In genomic region chr7:76964050-76964449, GRCh38 we compare ENCODE assay signal across 6 cellular contexts.
A peak's percentile ranks its signal among the peaks of the same experiment; 100 is the strongest.
DNase-seq lines count a peak whose midpoint lies in the region; ATAC-seq, FAIRE-seq and TF ChIP-seq lines count a peak whose summit lies in the region.
"Not testable (repeated sequence)": the region's sequence is repeated elsewhere in the genome, so short reads cannot be mapped to it uniquely, and the experiment has no call there.

No MANE protein-coding gene starts in this region.

- POLR2A ChIA-PET in PC-3 (lab: Charles Lee; ENCODE audit: unreplicated experiment) = not testable (repeated sequence)

- TF ChIP-seq CTCF in PC-3 (conservative IDR thresholded peaks at IDR 0.05; ENCODE audit: low read depth, low read length); body of pancreas (IDR thresholded peaks at IDR 0.05); gastroesophageal sphincter (IDR thresholded peaks at IDR 0.05); heart right ventricle (IDR thresholded peaks at IDR 0.05); keratinocyte (optimal IDR thresholded peaks at IDR 0.05 in 1 of 3, IDR thresholded peaks at IDR 0.05 in 1 of 3, conservative IDR thresholded peaks at IDR 0.05 in 1 of 3; ENCODE audit: extremely low read depth in 1 of 3, insufficient read depth in 2 of 3, low read length in 3 of 3); pancreas (IDR thresholded peaks at IDR 0.05): not testable (repeated sequence)

- DNase-seq in PC-3; body of pancreas; heart right ventricle; keratinocyte (ENCODE audit: low read depth, low spot score); pancreas: not testable (repeated sequence)

- no CpG with 5 or more reads among the region's 8 CpGs for WGBS in body of pancreas, 2 donors
- no CpG with 5 or more reads among the region's 8 CpGs for WGBS in gastroesophageal sphincter (ENCODE audit: low coverage in 1 of 2), 2 donors
- no CpG with 5 or more reads among the region's 8 CpGs for WGBS in heart right ventricle, 2 donors
- WGBS in pancreas, 2 donors = no CpG with 5 or more reads among the region's 8 CpGs

- not testable (repeated sequence) for H3K79me2 ChIP-seq in PC-3 (ENCODE audit: low read length)
- peaks cover 14% of the 10 kb centered on the region for H3K79me2 ChIP-seq in keratinocyte (ENCODE audit: control insufficient read depth, insufficient read depth, low read length)

- BruUV-seq in PC-3 (replicated peaks; lab: Mats Ljungman, UMichigan) = TSS peak; percentile 23

- H2AFZ ChIP-seq in PC-3 (ENCODE audit: low read length); keratinocyte (ENCODE audit: control insufficient read depth, low read length): not testable (repeated sequence)

- H3K9me3 ChIP-seq in PC-3 (ENCODE audit: low read length); body of pancreas; gastroesophageal sphincter; heart right ventricle; keratinocyte (ENCODE audit: control insufficient read depth, low read depth, low read length); pancreas: not testable (repeated sequence)

- dilution Hi-C loops in keratinocyte (cut with MboI; ENCODE audit: extremely low pct_ligation_motif_present, low sequenced_read_pairs) = not testable (repeated sequence)

- H3K27ac ChIP-seq in PC-3 (ENCODE audit: low read length); gastroesophageal sphincter; heart right ventricle: not testable (repeated sequence)
- peak overlapping the region in 1 of 4 donors; percentile 64 for H3K27ac ChIP-seq in body of pancreas
- H3K27ac ChIP-seq in keratinocyte (ENCODE audit: control insufficient read depth, insufficient read depth, low read length) = peak overlapping the region; percentile 63
- peak overlapping the region in 1 of 4 donors; percentile 63 for H3K27ac ChIP-seq in pancreas

- FAIRE-seq in keratinocyte (lab: Jason Lieb, UNC) = peak; percentile 89
- not testable (repeated sequence) for FAIRE-seq in pancreas (lab: Jason Lieb, UNC)

- not testable (repeated sequence) for H3K9me2 ChIP-seq in PC-3 (replicated peaks; ENCODE audit: low read length)

- H3K27me3 ChIP-seq in PC-3 (ENCODE audit: low read length); body of pancreas; gastroesophageal sphincter; heart right ventricle; keratinocyte (ENCODE audit: control insufficient read depth, extremely low read depth, insufficient read depth, low read length); pancreas: not testable (repeated sequence)

- intact Hi-C loops in PC-3 (cut with micrococcal nuclease); body of pancreas (cut with DNase I); heart right ventricle (cut with DNase I); pancreas (cut with DNase I): not testable (repeated sequence)

- not testable (repeated sequence) for H4K20me1 ChIP-seq in PC-3 (ENCODE audit: low read length); keratinocyte (ENCODE audit: control insufficient read depth, extremely low read depth, insufficient read depth, low read length)

- not testable (repeated sequence) for H3F3A ChIP-seq in PC-3 (ENCODE audit: low read length, unreplicated experiment)

- not testable (repeated sequence) for TF ChIP-seq POLR2A in body of pancreas (IDR thresholded peaks at IDR 0.05); gastroesophageal sphincter (IDR thresholded peaks at IDR 0.05)

- not testable (repeated sequence) for ATAC-seq in PC-3
- ATAC-seq in body of pancreas (peak; percentile 47), gastroesophageal sphincter (peak; percentile 65), heart right ventricle (peak in 7 of 8 donors; percentile 6 to 68 (median 43)), pancreas (peak; percentile 15 to 46 (median 30))

- not testable (repeated sequence) for H3K4me1 ChIP-seq in PC-3 (ENCODE audit: insufficient read depth, low read length); gastroesophageal sphincter; heart right ventricle; keratinocyte (ENCODE audit: control insufficient read depth, extremely low read depth, insufficient read depth, low read length); pancreas
- peaks cover 12% of the 10 kb centered on the region for H3K4me1 ChIP-seq in body of pancreas

- H3K9ac ChIP-seq in PC-3 (ENCODE audit: low read length); keratinocyte (ENCODE audit: control insufficient read depth, extremely low read depth, insufficient read depth, low read length): not testable (repeated sequence)

- CTCF ChIA-PET in PC-3 (lab: Charles Lee) = not testable (repeated sequence)

- not testable (repeated sequence) for H3K4me2 ChIP-seq in PC-3 (ENCODE audit: low read length); keratinocyte (ENCODE audit: control insufficient read depth, extremely low read depth, insufficient read depth, low read depth, low read length)

- not testable (repeated sequence) for H3K36me3 ChIP-seq in PC-3 (ENCODE audit: low read depth, low read length); body of pancreas (replicated peaks in 1 of 2; ENCODE audit: insufficient read depth in 1 of 2, low read depth in 2 of 2); gastroesophageal sphincter; heart right ventricle; keratinocyte (ENCODE audit: control insufficient read depth in 2 of 2, extremely low read depth in 1 of 2, insufficient read depth in 2 of 2, low read length in 2 of 2); pancreas

- not testable (repeated sequence) for H3K4me3 ChIP-seq in PC-3 (ENCODE audit: low read length); body of pancreas; gastroesophageal sphincter; heart right ventricle; keratinocyte (ENCODE audit: control insufficient read depth in 2 of 3, extremely low read depth in 1 of 3, insufficient read depth in 2 of 3, low read depth in 1 of 3, low read length in 3 of 3); pancreas

- not testable (repeated sequence) for TF ChIP-seq EP300 in gastroesophageal sphincter (IDR thresholded peaks at IDR 0.05)

- not testable (repeated sequence) for H3K9me1 ChIP-seq in keratinocyte (ENCODE audit: control insufficient read depth, extremely low read depth, insufficient read depth, low read length)
